Comparison of ENCODE assay signal across 18 cellular contexts in genomic region chr21:25558123-25558522, GRCh38.
"Had no signal": no experiment of that assay in that cellular context is flagged by ENCODE, and none has a peak within 500 bp of the region (broad histone marks: within the 10 kb centered on the region; RNA-seq: fewer than 3 reads in every experiment).

No MANE protein-coding gene starts in this region.

- H3K9me3 ChIP-seq: esophagus muscularis mucosa, heart left ventricle, ovary had no signal

- DNase-seq: effector memory CD8-positive, alpha-beta T cell; heart left ventricle; hippocampal formation; left colon; left ventricle myocardium superior; naive thymus-derived CD4-positive, alpha-beta T cell; nucleus accumbens; ovary; right cardiac atrium; small intestine; stimulated activated CD4-positive, alpha-beta T cell treated with anti-CD3 and anti-CD28 coated beads, Interleukin-12 subunit alpha, Interleukin-12 subunit beta, amount 100 ng/mL, for 4 hours; stimulated activated naive CD4-positive, alpha-beta T cell; trophoblast cell had no signal

- H3K4me1 Mint-ChIP-seq: neural crest cell had no signal

- H3K9me3 Mint-ChIP-seq: dendritic cell treated with granulocyte-macrophage colony-stimulating factor and Interleukin-4, amounts not matched to agents 40 ng/mL and 50 ng/mL, for 4 days; effector memory CD8-positive, alpha-beta T cell; naive thymus-derived CD4-positive, alpha-beta T cell had no signal

- H3K27ac ChIP-seq: epithelial cell of prostate, esophagus muscularis mucosa, heart left ventricle, ovary had no signal

- H3K27me3 Mint-ChIP-seq: effector memory CD8-positive, alpha-beta T cell; naive thymus-derived CD4-positive, alpha-beta T cell had no signal

- H3K27me3 ChIP-seq: esophagus muscularis mucosa, heart left ventricle, ovary had no signal

- H3K4me3 ChIP-seq: esophagus muscularis mucosa, heart left ventricle, lung, ovary had no signal

- ATAC-seq: effector memory CD8-positive, alpha-beta T cell; heart left ventricle; left colon; left ventricle myocardium superior; naive thymus-derived CD4-positive, alpha-beta T cell; right cardiac atrium had no signal

- H3K4me3 Mint-ChIP-seq: dendritic cell treated with granulocyte-macrophage colony-stimulating factor and Interleukin-4, amounts not matched to agents 40 ng/mL and 50 ng/mL, for 4 days; effector memory CD8-positive, alpha-beta T cell; naive thymus-derived CD4-positive, alpha-beta T cell; neural crest cell had no signal

- H3K36me3 ChIP-seq: esophagus muscularis mucosa, heart left ventricle, ovary had no signal

- H3K27ac Mint-ChIP-seq: dendritic cell treated with granulocyte-macrophage colony-stimulating factor and Interleukin-4, amounts not matched to agents 40 ng/mL and 50 ng/mL, for 4 days; effector memory CD8-positive, alpha-beta T cell had no signal
